1 cellular context compared by ENCODE assay signal in the genomic region with DNA sequence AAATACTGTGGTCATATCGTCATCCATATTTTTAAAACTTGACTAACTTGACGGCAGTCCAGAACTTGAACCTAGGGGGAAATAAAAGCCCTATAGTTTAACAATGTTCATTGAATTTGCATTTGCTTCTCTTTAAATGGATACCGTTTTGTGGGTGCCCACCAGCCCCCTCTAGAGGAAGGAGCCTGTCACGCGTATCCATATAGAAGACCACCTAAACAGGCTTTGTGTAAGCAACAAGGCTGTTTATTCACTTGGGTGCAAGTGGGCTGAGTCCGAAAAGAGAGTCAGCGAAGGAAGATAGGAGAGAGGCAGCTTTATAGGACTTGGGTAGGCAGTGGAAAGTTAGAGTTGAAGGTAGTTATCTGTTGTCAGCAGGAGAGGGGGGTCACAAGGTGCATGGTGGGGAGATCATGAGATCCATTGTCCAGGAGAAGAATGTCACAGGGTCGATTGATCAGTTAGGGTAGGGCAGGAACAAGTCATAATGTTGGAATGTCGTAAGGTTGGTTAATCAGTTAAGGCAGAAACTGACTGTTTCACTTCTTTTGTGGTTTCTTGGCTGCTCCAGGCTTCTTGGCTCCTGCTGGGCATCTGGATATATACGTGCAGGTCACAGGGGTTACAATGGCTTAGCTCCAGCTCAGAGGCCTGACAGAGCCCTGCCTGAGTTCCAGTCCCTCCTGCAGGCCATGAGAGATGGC.
A peak's percentile ranks its signal among the peaks of the same experiment; 100 is the strongest.
TF ChIP-seq lines count a peak whose summit lies in the region.

No MANE protein-coding gene starts in this region.

TF ChIP-seq in K562, 482 proteins besides CTCF, POLR2A, EP300 and RAD21 (continued from another document and continues in another):
- TF ChIP-seq, protein P1, sequence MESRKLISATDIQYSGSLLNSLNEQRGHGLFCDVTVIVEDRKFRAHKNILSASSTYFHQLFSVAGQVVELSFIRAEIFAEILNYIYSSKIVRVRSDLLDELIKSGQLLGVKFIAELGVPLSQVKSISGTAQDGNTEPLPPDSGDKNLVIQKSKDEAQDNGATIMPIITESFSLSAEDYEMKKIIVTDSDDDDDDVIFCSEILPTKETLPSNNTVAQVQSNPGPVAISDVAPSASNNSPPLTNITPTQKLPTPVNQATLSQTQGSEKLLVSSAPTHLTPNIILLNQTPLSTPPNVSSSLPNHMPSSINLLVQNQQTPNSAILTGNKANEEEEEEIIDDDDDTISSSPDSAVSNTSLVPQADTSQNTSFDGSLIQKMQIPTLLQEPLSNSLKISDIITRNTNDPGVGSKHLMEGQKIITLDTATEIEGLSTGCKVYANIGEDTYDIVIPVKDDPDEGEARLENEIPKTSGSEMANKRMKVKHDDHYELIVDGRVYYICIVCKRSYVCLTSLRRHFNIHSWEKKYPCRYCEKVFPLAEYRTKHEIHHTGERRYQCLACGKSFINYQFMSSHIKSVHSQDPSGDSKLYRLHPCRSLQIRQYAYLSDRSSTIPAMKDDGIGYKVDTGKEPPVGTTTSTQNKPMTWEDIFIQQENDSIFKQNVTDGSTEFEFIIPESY (CRISPR knock-in tag; IDR thresholded peaks at IDR 0.05) = 0 out of 2 replicates have a peak, but pooled peaks have one; percentile 25
- TF ChIP-seq POU5F1 (IDR thresholded peaks at IDR 0.05; ENCODE audit: borderline replicate concordance, low read depth, low read length, partially characterized antibody) (no peak), ZNF197 (CRISPR knock-in tag; IDR thresholded peaks at IDR 0.05; ENCODE audit: low read depth) (no peak), ZBTB8A (IDR thresholded peaks at IDR 0.05; ENCODE audit: partially characterized antibody) (no peak), ELF1 (tag; IDR thresholded peaks at IDR 0.05) (no peak), SMAD2 (IDR thresholded peaks at IDR 0.05; ENCODE audit: low read depth, low read length) (no peak), EGR1 (conservative IDR thresholded peaks at IDR 0.05) (no peak), NBN (IDR thresholded peaks at IDR 0.05; ENCODE audit: low read depth) (no peak), RBM14 (IDR thresholded peaks at IDR 0.05; ENCODE audit: borderline replicate concordance, insufficient read depth, low read depth, low read length) (no peak), FOSL1 (tag; conservative IDR thresholded peaks at IDR 0.05) (peak; percentile 71), HDAC6 (IDR thresholded peaks at IDR 0.05; ENCODE audit: low read depth, low read length) (no peak), TCF7L2 (IDR thresholded peaks at IDR 0.05; ENCODE audit: low read depth, low read length) (no peak), NFIX (CRISPR knock-in tag; IDR thresholded peaks at IDR 0.05; ENCODE audit: low read depth) (no peak), ZNF124 (CRISPR knock-in tag; IDR thresholded peaks at IDR 0.05) (no peak), SMAD4 (CRISPR knock-in tag; conservative IDR thresholded peaks at IDR 0.05) (no peak)
- TF ChIP-seq, protein P2, sequence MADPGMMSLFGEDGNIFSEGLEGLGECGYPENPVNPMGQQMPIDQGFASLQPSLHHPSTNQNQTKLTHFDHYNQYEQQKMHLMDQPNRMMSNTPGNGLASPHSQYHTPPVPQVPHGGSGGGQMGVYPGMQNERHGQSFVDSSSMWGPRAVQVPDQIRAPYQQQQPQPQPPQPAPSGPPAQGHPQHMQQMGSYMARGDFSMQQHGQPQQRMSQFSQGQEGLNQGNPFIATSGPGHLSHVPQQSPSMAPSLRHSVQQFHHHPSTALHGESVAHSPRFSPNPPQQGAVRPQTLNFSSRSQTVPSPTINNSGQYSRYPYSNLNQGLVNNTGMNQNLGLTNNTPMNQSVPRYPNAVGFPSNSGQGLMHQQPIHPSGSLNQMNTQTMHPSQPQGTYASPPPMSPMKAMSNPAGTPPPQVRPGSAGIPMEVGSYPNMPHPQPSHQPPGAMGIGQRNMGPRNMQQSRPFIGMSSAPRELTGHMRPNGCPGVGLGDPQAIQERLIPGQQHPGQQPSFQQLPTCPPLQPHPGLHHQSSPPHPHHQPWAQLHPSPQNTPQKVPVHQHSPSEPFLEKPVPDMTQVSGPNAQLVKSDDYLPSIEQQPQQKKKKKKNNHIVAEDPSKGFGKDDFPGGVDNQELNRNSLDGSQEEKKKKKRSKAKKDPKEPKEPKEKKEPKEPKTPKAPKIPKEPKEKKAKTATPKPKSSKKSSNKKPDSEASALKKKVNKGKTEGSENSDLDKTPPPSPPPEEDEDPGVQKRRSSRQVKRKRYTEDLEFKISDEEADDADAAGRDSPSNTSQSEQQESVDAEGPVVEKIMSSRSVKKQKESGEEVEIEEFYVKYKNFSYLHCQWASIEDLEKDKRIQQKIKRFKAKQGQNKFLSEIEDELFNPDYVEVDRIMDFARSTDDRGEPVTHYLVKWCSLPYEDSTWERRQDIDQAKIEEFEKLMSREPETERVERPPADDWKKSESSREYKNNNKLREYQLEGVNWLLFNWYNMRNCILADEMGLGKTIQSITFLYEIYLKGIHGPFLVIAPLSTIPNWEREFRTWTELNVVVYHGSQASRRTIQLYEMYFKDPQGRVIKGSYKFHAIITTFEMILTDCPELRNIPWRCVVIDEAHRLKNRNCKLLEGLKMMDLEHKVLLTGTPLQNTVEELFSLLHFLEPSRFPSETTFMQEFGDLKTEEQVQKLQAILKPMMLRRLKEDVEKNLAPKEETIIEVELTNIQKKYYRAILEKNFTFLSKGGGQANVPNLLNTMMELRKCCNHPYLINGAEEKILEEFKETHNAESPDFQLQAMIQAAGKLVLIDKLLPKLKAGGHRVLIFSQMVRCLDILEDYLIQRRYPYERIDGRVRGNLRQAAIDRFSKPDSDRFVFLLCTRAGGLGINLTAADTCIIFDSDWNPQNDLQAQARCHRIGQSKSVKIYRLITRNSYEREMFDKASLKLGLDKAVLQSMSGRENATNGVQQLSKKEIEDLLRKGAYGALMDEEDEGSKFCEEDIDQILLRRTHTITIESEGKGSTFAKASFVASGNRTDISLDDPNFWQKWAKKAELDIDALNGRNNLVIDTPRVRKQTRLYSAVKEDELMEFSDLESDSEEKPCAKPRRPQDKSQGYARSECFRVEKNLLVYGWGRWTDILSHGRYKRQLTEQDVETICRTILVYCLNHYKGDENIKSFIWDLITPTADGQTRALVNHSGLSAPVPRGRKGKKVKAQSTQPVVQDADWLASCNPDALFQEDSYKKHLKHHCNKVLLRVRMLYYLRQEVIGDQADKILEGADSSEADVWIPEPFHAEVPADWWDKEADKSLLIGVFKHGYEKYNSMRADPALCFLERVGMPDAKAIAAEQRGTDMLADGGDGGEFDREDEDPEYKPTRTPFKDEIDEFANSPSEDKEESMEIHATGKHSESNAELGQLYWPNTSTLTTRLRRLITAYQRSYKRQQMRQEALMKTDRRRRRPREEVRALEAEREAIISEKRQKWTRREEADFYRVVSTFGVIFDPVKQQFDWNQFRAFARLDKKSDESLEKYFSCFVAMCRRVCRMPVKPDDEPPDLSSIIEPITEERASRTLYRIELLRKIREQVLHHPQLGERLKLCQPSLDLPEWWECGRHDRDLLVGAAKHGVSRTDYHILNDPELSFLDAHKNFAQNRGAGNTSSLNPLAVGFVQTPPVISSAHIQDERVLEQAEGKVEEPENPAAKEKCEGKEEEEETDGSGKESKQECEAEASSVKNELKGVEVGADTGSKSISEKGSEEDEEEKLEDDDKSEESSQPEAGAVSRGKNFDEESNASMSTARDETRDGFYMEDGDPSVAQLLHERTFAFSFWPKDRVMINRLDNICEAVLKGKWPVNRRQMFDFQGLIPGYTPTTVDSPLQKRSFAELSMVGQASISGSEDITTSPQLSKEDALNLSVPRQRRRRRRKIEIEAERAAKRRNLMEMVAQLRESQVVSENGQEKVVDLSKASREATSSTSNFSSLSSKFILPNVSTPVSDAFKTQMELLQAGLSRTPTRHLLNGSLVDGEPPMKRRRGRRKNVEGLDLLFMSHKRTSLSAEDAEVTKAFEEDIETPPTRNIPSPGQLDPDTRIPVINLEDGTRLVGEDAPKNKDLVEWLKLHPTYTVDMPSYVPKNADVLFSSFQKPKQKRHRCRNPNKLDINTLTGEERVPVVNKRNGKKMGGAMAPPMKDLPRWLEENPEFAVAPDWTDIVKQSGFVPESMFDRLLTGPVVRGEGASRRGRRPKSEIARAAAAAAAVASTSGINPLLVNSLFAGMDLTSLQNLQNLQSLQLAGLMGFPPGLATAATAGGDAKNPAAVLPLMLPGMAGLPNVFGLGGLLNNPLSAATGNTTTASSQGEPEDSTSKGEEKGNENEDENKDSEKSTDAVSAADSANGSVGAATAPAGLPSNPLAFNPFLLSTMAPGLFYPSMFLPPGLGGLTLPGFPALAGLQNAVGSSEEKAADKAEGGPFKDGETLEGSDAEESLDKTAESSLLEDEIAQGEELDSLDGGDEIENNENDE (IDR thresholded peaks at IDR 0.05; ENCODE audit: low read depth, low read length) = no peak
- TF ChIP-seq, protein P3, sequence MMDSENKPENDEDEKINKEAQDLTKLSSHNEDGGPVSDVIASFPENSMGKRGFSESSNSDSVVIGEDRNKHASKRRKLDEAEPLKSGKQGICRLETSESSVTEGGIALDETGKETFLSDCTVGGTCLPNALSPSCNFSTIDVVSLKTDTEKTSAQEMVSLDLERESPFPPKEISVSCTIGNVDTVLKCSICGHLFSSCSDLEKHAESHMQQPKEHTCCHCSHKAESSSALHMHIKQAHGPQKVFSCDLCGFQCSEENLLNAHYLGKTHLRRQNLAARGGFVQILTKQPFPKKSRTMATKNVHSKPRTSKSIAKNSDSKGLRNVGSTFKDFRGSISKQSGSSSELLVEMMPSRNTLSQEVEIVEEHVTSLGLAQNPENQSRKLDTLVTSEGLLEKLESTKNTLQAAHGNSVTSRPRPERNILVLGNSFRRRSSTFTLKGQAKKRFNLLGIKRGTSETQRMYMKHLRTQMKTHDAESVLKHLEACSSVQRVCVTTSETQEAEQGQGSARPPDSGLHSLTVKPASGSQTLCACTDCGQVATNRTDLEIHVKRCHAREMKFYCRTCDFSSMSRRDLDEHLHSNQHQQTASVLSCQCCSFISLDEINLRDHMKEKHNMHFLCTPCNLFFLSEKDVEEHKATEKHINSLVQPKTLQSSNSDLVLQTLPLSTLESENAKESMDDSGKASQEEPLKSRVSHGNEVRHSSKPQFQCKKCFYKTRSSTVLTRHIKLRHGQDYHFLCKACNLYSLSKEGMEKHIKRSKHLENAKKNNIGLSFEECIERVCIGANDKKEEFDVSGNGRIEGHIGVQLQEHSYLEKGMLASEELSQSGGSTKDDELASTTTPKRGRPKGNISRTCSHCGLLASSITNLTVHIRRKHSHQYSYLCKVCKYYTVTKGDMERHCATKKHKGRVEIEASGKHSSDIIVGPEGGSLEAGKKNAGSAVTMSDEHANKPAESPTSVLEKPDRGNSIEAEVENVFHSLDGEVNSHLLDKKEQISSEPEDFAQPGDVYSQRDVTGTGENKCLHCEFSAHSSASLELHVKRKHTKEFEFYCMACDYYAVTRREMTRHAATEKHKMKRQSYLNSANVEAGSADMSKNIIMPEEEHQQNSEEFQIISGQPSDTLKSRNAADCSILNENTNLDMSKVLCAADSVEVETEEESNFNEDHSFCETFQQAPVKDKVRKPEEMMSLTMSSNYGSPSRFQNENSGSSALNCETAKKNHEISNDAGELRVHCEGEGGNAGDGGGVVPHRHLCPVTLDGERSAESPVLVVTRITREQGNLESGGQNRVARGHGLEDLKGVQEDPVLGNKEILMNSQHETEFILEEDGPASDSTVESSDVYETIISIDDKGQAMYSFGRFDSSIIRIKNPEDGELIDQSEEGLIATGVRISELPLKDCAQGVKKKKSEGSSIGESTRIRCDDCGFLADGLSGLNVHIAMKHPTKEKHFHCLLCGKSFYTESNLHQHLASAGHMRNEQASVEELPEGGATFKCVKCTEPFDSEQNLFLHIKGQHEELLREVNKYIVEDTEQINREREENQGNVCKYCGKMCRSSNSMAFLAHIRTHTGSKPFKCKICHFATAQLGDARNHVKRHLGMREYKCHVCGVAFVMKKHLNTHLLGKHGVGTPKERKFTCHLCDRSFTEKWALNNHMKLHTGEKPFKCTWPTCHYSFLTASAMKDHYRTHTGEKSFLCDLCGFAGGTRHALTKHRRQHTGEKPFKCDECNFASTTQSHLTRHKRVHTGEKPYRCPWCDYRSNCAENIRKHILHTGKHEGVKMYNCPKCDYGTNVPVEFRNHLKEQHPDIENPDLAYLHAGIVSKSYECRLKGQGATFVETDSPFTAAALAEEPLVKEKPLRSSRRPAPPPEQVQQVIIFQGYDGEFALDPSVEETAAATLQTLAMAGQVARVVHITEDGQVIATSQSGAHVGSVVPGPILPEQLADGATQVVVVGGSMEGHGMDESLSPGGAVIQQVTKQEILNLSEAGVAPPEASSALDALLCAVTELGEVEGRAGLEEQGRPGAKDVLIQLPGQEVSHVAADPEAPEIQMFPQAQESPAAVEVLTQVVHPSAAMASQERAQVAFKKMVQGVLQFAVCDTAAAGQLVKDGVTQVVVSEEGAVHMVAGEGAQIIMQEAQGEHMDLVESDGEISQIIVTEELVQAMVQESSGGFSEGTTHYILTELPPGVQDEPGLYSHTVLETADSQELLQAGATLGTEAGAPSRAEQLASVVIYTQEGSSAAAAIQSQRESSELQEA (IDR thresholded peaks at IDR 0.05; ENCODE audit: low read depth) = no peak
- TF ChIP-seq, protein P4, sequence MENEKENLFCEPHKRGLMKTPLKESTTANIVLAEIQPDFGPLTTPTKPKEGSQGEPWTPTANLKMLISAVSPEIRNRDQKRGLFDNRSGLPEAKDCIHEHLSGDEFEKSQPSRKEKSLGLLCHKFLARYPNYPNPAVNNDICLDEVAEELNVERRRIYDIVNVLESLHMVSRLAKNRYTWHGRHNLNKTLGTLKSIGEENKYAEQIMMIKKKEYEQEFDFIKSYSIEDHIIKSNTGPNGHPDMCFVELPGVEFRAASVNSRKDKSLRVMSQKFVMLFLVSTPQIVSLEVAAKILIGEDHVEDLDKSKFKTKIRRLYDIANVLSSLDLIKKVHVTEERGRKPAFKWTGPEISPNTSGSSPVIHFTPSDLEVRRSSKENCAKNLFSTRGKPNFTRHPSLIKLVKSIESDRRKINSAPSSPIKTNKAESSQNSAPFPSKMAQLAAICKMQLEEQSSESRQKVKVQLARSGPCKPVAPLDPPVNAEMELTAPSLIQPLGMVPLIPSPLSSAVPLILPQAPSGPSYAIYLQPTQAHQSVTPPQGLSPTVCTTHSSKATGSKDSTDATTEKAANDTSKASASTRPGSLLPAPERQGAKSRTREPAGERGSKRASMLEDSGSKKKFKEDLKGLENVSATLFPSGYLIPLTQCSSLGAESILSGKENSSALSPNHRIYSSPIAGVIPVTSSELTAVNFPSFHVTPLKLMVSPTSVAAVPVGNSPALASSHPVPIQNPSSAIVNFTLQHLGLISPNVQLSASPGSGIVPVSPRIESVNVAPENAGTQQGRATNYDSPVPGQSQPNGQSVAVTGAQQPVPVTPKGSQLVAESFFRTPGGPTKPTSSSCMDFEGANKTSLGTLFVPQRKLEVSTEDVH (IDR thresholded peaks at IDR 0.05; ENCODE audit: low read depth, partially characterized antibody) = no peak
- TF ChIP-seq, protein P5, sequence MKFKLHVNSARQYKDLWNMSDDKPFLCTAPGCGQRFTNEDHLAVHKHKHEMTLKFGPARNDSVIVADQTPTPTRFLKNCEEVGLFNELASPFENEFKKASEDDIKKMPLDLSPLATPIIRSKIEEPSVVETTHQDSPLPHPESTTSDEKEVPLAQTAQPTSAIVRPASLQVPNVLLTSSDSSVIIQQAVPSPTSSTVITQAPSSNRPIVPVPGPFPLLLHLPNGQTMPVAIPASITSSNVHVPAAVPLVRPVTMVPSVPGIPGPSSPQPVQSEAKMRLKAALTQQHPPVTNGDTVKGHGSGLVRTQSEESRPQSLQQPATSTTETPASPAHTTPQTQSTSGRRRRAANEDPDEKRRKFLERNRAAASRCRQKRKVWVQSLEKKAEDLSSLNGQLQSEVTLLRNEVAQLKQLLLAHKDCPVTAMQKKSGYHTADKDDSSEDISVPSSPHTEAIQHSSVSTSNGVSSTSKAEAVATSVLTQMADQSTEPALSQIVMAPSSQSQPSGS (CRISPR knock-in tag; IDR thresholded peaks at IDR 0.05) = no peak
